Comparison of ENCODE assay signal across 15 cellular contexts in the genomic region with DNA sequence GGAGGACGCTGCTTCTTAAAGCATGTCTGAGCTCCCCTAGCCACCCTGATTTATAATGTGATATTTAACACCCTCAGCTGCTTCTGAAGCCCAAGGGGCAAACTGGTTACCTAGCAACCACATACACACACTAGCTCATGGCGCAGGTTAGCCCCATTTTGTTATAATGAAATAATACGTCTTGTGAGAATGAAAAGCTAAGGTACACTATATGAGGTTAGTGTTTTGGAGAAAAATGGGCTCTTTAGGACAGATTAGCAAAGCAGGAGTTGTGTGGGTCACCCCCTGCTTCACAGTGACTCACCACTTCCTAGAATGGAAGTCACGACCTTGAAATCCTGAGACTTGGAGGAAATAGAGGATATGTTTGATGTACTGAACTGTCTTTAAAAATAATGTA.
DNase-seq lines count a peak whose midpoint lies in the region; ATAC-seq, FAIRE-seq and TF ChIP-seq lines count a peak whose summit lies in the region.
"Had no signal": no experiment of that assay in that cellular context is flagged by ENCODE, and none has a peak within 500 bp of the region (broad histone marks: within the 10 kb centered on the region; RNA-seq: fewer than 3 reads in every experiment).

No MANE protein-coding gene starts in this region.

- H3K4me3 Mint-ChIP-seq in astrocyte (ENCODE audit: unreplicated experiment) = no peak overlapping the region
- H3K4me3 Mint-ChIP-seq in stimulated activated memory B cell treated with anti-CD40 and anti-IgM and Interleukin-4, amounts not matched to agents 10 μg/mL and 1 μg/mL and 100 μg/mL, for 72 hours = no peak overlapping the region
- no peak overlapping the region for H3K4me3 Mint-ChIP-seq in Calu3 (ENCODE audit: low read depth, unreplicated experiment)
- H3K4me3 Mint-ChIP-seq: activated CD8-positive, alpha-beta memory T cell treated with anti-CD3 and anti-CD28 coated beads, Interleukin-2, amount 10 ng/mL, durations not matched to agents 7 days and 5 days; activated naive CD8-positive, alpha-beta T cell treated with anti-CD3 and anti-CD28 coated beads for 36 hours had no signal

- H3K27ac ChIP-seq in astrocyte (ENCODE audit: low read depth, low read length) = peak overlapping the region; percentile 80
- H3K27ac ChIP-seq: coronary artery, gastrocnemius medialis had no signal

- intact Hi-C loops in Calu3 (cut with micrococcal nuclease; ENCODE audit: unreplicated experiment) = no loop called here

- DNase-seq in AG08395 (ENCODE audit: low spot score) = peak; percentile 51
- peak; percentile 28 for DNase-seq in NCI-H1105 (lab: John Stamatoyannopoulos, UW)
- peak; percentile 64 for DNase-seq in astrocyte (ENCODE audit: low read depth)
- peak; percentile 9 for DNase-seq in kidney epithelial cell (ENCODE audit: low read depth)
- DNase-seq in GM12891 (ENCODE audit: insufficient read length, low spot score) = no peak
- no peak for DNase-seq in Calu3
- DNase-seq: activated CD8-positive, alpha-beta memory T cell treated with anti-CD3 and anti-CD28 coated beads, Interleukin-2, amount 10 ng/mL, durations not matched to agents 7 days and 5 days; activated naive CD8-positive, alpha-beta T cell treated with anti-CD3 and anti-CD28 coated beads for 36 hours; DMS79; gastrocnemius medialis; stimulated activated CD8-positive, alpha-beta memory T cell treated with anti-CD3 and anti-CD28 coated beads, Interleukin-4, amount 100 ng/mL, for 48 hours had no signal

- H3K36me3 ChIP-seq in astrocyte (ENCODE audit: insufficient read depth, low read length) (no peaks in the 10 kb centered on the region), kidney epithelial cell (ENCODE audit: control insufficient read depth, insufficient read depth, low read length) (no peaks in the 10 kb centered on the region)
- H3K36me3 ChIP-seq: gastrocnemius medialis had no signal

- TF ChIP-seq POLR2A in GM12891 (IDR thresholded peaks at IDR 0.05; ENCODE audit: low read depth, low read length) = no peak

- peak overlapping the region; percentile 67 for H3K4me2 ChIP-seq in astrocyte (ENCODE audit: low read length)

- no peak overlapping the region for H2AFZ ChIP-seq in astrocyte (ENCODE audit: low read depth, low read length)

- H4K20me1 ChIP-seq in astrocyte (ENCODE audit: insufficient read depth, low read length) = no peaks in the 10 kb centered on the region

- H3K4me1 ChIP-seq in astrocyte (ENCODE audit: insufficient read depth, low read length) = peaks cover 23% of the 10 kb centered on the region
- H3K4me1 ChIP-seq: gastrocnemius medialis had no signal

- no peaks in the 10 kb centered on the region for H3K9me3 Mint-ChIP-seq in astrocyte (ENCODE audit: unreplicated experiment)
- H3K9me3 Mint-ChIP-seq in stimulated activated memory B cell treated with anti-CD40 and anti-IgM and Interleukin-4, amounts not matched to agents 10 μg/mL and 1 μg/mL and 100 μg/mL, for 72 hours = no peaks in the 10 kb centered on the region
- H3K9me3 Mint-ChIP-seq in Calu3 (ENCODE audit: low read depth, unreplicated experiment) = peaks cover 9% of the 10 kb centered on the region

- TF ChIP-seq CTCF in astrocyte (IDR thresholded peaks at IDR 0.05; ENCODE audit: insufficient read depth, low read depth, low read length) = no peak
- no peak for TF ChIP-seq CTCF in kidney epithelial cell (IDR thresholded peaks at IDR 0.05; ENCODE audit: insufficient read depth, low read length, poor library complexity, severe bottlenecking)
- no peak for TF ChIP-seq CTCF in Calu3 (IDR thresholded peaks at IDR 0.05; ENCODE audit: unreplicated experiment)

- H3K27me3 Mint-ChIP-seq in astrocyte (ENCODE audit: low read depth, unreplicated experiment) (no peaks in the 10 kb centered on the region), Calu3 (ENCODE audit: unreplicated experiment) (no peaks in the 10 kb centered on the region)
- peaks cover 24% of the 10 kb centered on the region for H3K27me3 Mint-ChIP-seq in stimulated activated memory B cell treated with anti-CD40 and anti-IgM and Interleukin-4, amounts not matched to agents 10 μg/mL and 1 μg/mL and 100 μg/mL, for 72 hours
- H3K27me3 Mint-ChIP-seq: activated CD8-positive, alpha-beta memory T cell treated with anti-CD3 and anti-CD28 coated beads, Interleukin-2, amount 10 ng/mL, durations not matched to agents 7 days and 5 days had no signal

- H3K36me3 Mint-ChIP-seq in astrocyte (ENCODE audit: low read depth, unreplicated experiment) (no peaks in the 10 kb centered on the region), Calu3 (ENCODE audit: insufficient read depth, unreplicated experiment) (no peaks in the 10 kb centered on the region)
- no peaks in the 10 kb centered on the region for H3K36me3 Mint-ChIP-seq in stimulated activated memory B cell treated with anti-CD40 and anti-IgM and Interleukin-4, amounts not matched to agents 10 μg/mL and 1 μg/mL and 100 μg/mL, for 72 hours
- H3K36me3 Mint-ChIP-seq: activated CD8-positive, alpha-beta memory T cell treated with anti-CD3 and anti-CD28 coated beads, Interleukin-2, amount 10 ng/mL, durations not matched to agents 7 days and 5 days; activated naive CD8-positive, alpha-beta T cell treated with anti-CD3 and anti-CD28 coated beads for 36 hours had no signal

- H3K4me1 Mint-ChIP-seq in astrocyte (ENCODE audit: low read depth, unreplicated experiment) (peaks cover 4% of the 10 kb centered on the region), Calu3 (ENCODE audit: low read depth, unreplicated experiment) (no peaks in the 10 kb centered on the region)
- no peaks in the 10 kb centered on the region for H3K4me1 Mint-ChIP-seq in stimulated activated memory B cell treated with anti-CD40 and anti-IgM and Interleukin-4, amounts not matched to agents 10 μg/mL and 1 μg/mL and 100 μg/mL, for 72 hours
- H3K4me1 Mint-ChIP-seq: activated CD8-positive, alpha-beta memory T cell treated with anti-CD3 and anti-CD28 coated beads, Interleukin-2, amount 10 ng/mL, durations not matched to agents 7 days and 5 days; activated naive CD8-positive, alpha-beta T cell treated with anti-CD3 and anti-CD28 coated beads for 36 hours had no signal

- no TSS peak for BruUV-seq in Calu3 (replicated peaks; lab: Mats Ljungman, UMichigan)

- H3K9ac ChIP-seq in astrocyte (ENCODE audit: low read length) = peak overlapping the region; percentile 36

- no peaks in the 10 kb centered on the region for H3K79me2 ChIP-seq in astrocyte (ENCODE audit: insufficient read depth, low read length)

- ATAC-seq in stimulated activated memory B cell treated with anti-CD40 and anti-IgM and Interleukin-4, amounts not matched to agents 10 μg/mL and 1 μg/mL and 100 μg/mL, for 72 hours = no peak
- no peak for ATAC-seq in HG02884 (IDR thresholded peaks at IDR 0.05; ENCODE audit: unreplicated experiment)
- ATAC-seq: activated CD8-positive, alpha-beta memory T cell treated with anti-CD3 and anti-CD28 coated beads, Interleukin-2, amount 10 ng/mL, durations not matched to agents 7 days and 5 days; gastrocnemius medialis; left lobe of liver had no signal

- no peaks in the 10 kb centered on the region for H3K9me3 ChIP-seq in astrocyte (ENCODE audit: insufficient read depth, low read depth, low read length)
- H3K9me3 ChIP-seq: gastrocnemius medialis had no signal

- H3K27me3 ChIP-seq in astrocyte (ENCODE audit: insufficient read depth, low read length) (no peaks in the 10 kb centered on the region), kidney epithelial cell (ENCODE audit: control insufficient read depth, insufficient read depth, low read length) (no peaks in the 10 kb centered on the region)
- H3K27me3 ChIP-seq: gastrocnemius medialis had no signal

- H3K27ac Mint-ChIP-seq in astrocyte (ENCODE audit: unreplicated experiment) (no peak overlapping the region), Calu3 (ENCODE audit: unreplicated experiment) (no peak overlapping the region)
- no peak overlapping the region for H3K27ac Mint-ChIP-seq in stimulated activated memory B cell treated with anti-CD40 and anti-IgM and Interleukin-4, amounts not matched to agents 10 μg/mL and 1 μg/mL and 100 μg/mL, for 72 hours
- H3K27ac Mint-ChIP-seq: activated CD8-positive, alpha-beta memory T cell treated with anti-CD3 and anti-CD28 coated beads, Interleukin-2, amount 10 ng/mL, durations not matched to agents 7 days and 5 days; activated naive CD8-positive, alpha-beta T cell treated with anti-CD3 and anti-CD28 coated beads for 36 hours had no signal

- CTCF ChIA-PET in Calu3 (lab: Charles Lee) = no interaction called here

- FAIRE-seq in astrocyte (lab: Jason Lieb, UNC) (no peak), GM12891 (lab: Jason Lieb, UNC) (no peak)

- H3K4me3 ChIP-seq in astrocyte (ENCODE audit: insufficient read depth, low read depth, low read length) (no peak overlapping the region), kidney epithelial cell (ENCODE audit: low read depth, low read length) (no peak overlapping the region)
- H3K4me3 ChIP-seq: coronary artery, gastrocnemius medialis had no signal

TF ChIP-seq in GM12891, 5 proteins besides CTCF, POLR2A, EP300 and RAD21:
- TF ChIP-seq POLR2AphosphoS5 (IDR thresholded peaks at IDR 0.05; ENCODE audit: low read depth, low read length) = no peak
- no peak for TF ChIP-seq POU2F2 (IDR thresholded peaks at IDR 0.05; ENCODE audit: low read depth, low read length)
- TF ChIP-seq SPI1 (IDR thresholded peaks at IDR 0.05; ENCODE audit: low read depth, low read length) = no peak
- no peak for TF ChIP-seq TAF1 (IDR thresholded peaks at IDR 0.05; ENCODE audit: low read depth, low read length)
- TF ChIP-seq PAX5 (IDR thresholded peaks at IDR 0.05; ENCODE audit: insufficient read depth, low read length, severe bottlenecking) = no peak

Comparison
In these comparisons a context has a peak if more than half of its experiments do, and no peak if none do; other contexts are left out.
1. DNase-seq: peak in AG08395 (single experiment), NCI-H1105 (single experiment), astrocyte (single experiment) and kidney epithelial cell (single experiment); none in GM12891 (single experiment) and Calu3 (single experiment).